8 cellular contexts compared by ENCODE assay signal in genomic region chr1:219812491-219813221, GRCh38.
A peak's percentile ranks its signal among the peaks of the same experiment; 100 is the strongest.
DNase-seq lines count a peak whose midpoint lies in the region; ATAC-seq, FAIRE-seq and TF ChIP-seq lines count a peak whose summit lies in the region.

No MANE protein-coding gene starts in this region.

- H3K9me3 ChIP-seq in prostate gland = no peaks in the 10 kb centered on the region
- H3K9me3 ChIP-seq in effector memory CD4-positive, alpha-beta T cell (ENCODE audit: control insufficient read depth, low read length) = no peaks in the 10 kb centered on the region

- H3K27me3 ChIP-seq in prostate gland (replicated peaks; ENCODE audit: insufficient read depth) = no peaks in the 10 kb centered on the region
- no peaks in the 10 kb centered on the region for H3K27me3 ChIP-seq in effector memory CD4-positive, alpha-beta T cell (replicated peaks; ENCODE audit: control insufficient read depth, insufficient read depth, low read length, poor library complexity, severe bottlenecking)

- TF ChIP-seq CTCF in D721Med (IDR thresholded peaks at IDR 0.05; ENCODE audit: insufficient read depth, missing control alignments) (peak; percentile 99), VCaP (conservative IDR thresholded peaks at IDR 0.05) (peak; percentile 90), prostate gland (IDR thresholded peaks at IDR 0.05) (peak; percentile 42 to 80 (median 68))

- no peak for TF ChIP-seq POLR2A in prostate gland (IDR thresholded peaks at IDR 0.05)

- no peaks in the 10 kb centered on the region for H3K36me3 ChIP-seq in prostate gland
- no peaks in the 10 kb centered on the region for H3K36me3 ChIP-seq in effector memory CD4-positive, alpha-beta T cell (ENCODE audit: control insufficient read depth, insufficient read depth, low read length)

- peak; percentile 55 for DNase-seq in D721Med (ENCODE audit: insufficient read length, low spot score)
- DNase-seq in NCI-H2107 treated with DMSO at 0.1 percent for 48 hours (lab: John Stamatoyannopoulos, UW; ENCODE audit: unreplicated experiment) = peak; percentile 89
- DNase-seq in head of caudate nucleus = peak in 40 of 42 donors; percentile 11 to 86 (median 62)
- peak; percentile 13 for DNase-seq in prostate gland (ENCODE audit: low spot score)
- no peak for DNase-seq in effector memory CD4-positive, alpha-beta T cell

- no peak overlapping the region for H3K4me3 ChIP-seq in prostate gland
- no peak overlapping the region for H3K4me3 ChIP-seq in effector memory CD4-positive, alpha-beta T cell (ENCODE audit: insufficient read depth, low read depth, low read length, poor library complexity, severe bottlenecking)

- H3K27ac ChIP-seq in VCaP (no peak overlapping the region), prostate gland (no peak overlapping the region)
- H3K27ac ChIP-seq in effector memory CD4-positive, alpha-beta T cell (ENCODE audit: insufficient read depth, low read length, poor library complexity, severe bottlenecking) = no peak overlapping the region

- ATAC-seq in GM19324 (IDR thresholded peaks at IDR 0.05; ENCODE audit: low FRiP score, unreplicated experiment) (peak; percentile 85), HG03139 (IDR thresholded peaks at IDR 0.05; ENCODE audit: unreplicated experiment) (peak; percentile 83)

- WGBS in prostate gland = 16% methylated on average over 4 of the region's 4 CpGs

- intact Hi-C loops in head of caudate nucleus (cut with DNase I) (loop anchor here (10.0 kb wide), 2 partner anchors 148 to 1468 kb away; partner anchors contain the start of gene TGFB2), prostate gland (cut with DNase I) (loop anchor here (5.0 to 10.0 kb wide), 3 partner anchors 148 to 1485 kb away; no protein-coding TSS in a partner anchor)

- no peaks in the 10 kb centered on the region for H3K4me1 ChIP-seq in prostate gland (replicated peaks)
- H3K4me1 ChIP-seq in effector memory CD4-positive, alpha-beta T cell (ENCODE audit: control insufficient read depth, insufficient read depth, low read length, poor library complexity, severe bottlenecking) = no peaks in the 10 kb centered on the region

- peak; percentile 93 for FAIRE-seq in D721Med (lab: Jason Lieb, UNC)

Comparison
In these comparisons a context has a peak if more than half of its experiments do, and no peak if none do; other contexts are left out.
1. DNase-seq: peak in D721Med (single experiment), NCI-H2107 treated with DMSO at 0.1 percent for 48 hours (single experiment), head of caudate nucleus (40 of 42) and prostate gland (single experiment); none in effector memory CD4-positive, alpha-beta T cell (0 of 3).
2. Peak in every context shown above with its lines, with median percentiles within 50 percentile points of each other: CTCF ChIP-seq.